23 cellular contexts compared by ENCODE assay signal in the genomic region with DNA sequence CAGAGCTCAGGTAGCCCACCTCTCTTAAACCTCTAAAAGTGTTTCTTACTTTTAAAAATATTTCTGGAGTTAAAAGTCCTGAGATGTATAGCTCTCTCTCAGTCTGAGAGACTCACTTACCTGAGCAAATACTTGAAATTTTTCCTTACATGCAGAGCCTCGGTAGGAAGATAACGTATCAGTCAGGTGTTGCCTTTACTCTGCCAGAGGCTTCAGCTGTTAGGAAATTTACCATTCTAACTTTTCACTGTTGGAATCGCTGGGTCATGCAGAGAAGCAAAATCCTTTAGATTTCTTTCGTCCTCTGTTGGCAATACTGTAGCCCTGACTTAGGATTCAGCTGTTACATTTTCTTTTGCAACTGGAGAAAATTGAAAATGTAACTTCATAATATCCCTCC. TPM values are rescaled to one million over a fixed set of nuclear protein-coding genes. Genes with fewer than 3 reads are reported as not detected.
A peak's percentile ranks its signal among the peaks of the same experiment; 100 is the strongest.
DNase-seq lines count a peak whose midpoint lies in the region; ATAC-seq and TF ChIP-seq lines count a peak whose summit lies in the region.
"Had no signal": no experiment of that assay in that cellular context is flagged by ENCODE, and none has a peak within 500 bp of the region (broad histone marks: within the 10 kb centered on the region; RNA-seq: fewer than 3 reads in every experiment).

No MANE protein-coding gene starts in this region.

- TF ChIP-seq EP300 in stomach (IDR thresholded peaks at IDR 0.05) = no peak

- H4K20me1 ChIP-seq in GM23338 (replicated peaks; ENCODE audit: insufficient read depth) = no peaks in the 10 kb centered on the region
- H4K20me1 ChIP-seq in hepatocyte (ENCODE audit: insufficient read depth, poor library complexity, severe bottlenecking) = no peaks in the 10 kb centered on the region

- H3F3A ChIP-seq in GM23338 (replicated peaks; ENCODE audit: low read depth) = no peaks in the 10 kb centered on the region

- ATAC-seq in GM23338 = peak; percentile 76
- ATAC-seq: HCT116, SK-N-SH treated with all-trans-retinoic acid at 6 μM for 48 hours had no signal

- H2AFZ ChIP-seq in GM23338 (peak overlapping the region; percentile 2; the same call in 1 of the 2 replicates), hepatocyte (no peak overlapping the region)

- 38% methylated on average over 4 of the region's 4 CpGs for WGBS in hepatocyte (ENCODE audit: low lambda C conversion rate, missing lambda C conversion rate)
- WGBS in stomach, 5 donors = 29 to 48% (median 44%) methylated on average over 4 of the region's 4 CpGs

- H3K79me2 ChIP-seq in GM23338 (replicated peaks; ENCODE audit: insufficient read depth) (no peaks in the 10 kb centered on the region), hepatocyte (no peaks in the 10 kb centered on the region)

- TF ChIP-seq POLR2A in stomach (IDR thresholded peaks at IDR 0.05) = no peak

- H3K4me1 ChIP-seq in GM23338 (ENCODE audit: insufficient read depth) (peaks cover 10% of the 10 kb centered on the region; the same call in 1 of the 2 replicates), hepatocyte (ENCODE audit: insufficient read depth) (peaks cover 11% of the 10 kb centered on the region), stomach (peaks cover 10 to 37% (median 23%) of the 10 kb centered on the region in 4 donors)
- H3K4me1 ChIP-seq: BE2C, Peyer's patch had no signal

- H3K27ac ChIP-seq in GM23338 (ENCODE audit: low read depth) (no peak overlapping the region), hepatocyte (peak overlapping the region; percentile 52), stomach (peak overlapping the region in 3 of 5 donors; percentile 45 to 69 (median 51))
- H3K27ac ChIP-seq: KMS-11, Peyer's patch had no signal

- no peaks in the 10 kb centered on the region for H3K9me3 Mint-ChIP-seq in GM23338
- no peaks in the 10 kb centered on the region for H3K9me3 Mint-ChIP-seq in nephron progenitor cell

- H3K27me3 Mint-ChIP-seq in GM23338 (ENCODE audit: insufficient read depth, low read depth, poor library complexity) (no peaks in the 10 kb centered on the region), nephron progenitor cell (ENCODE audit: low read depth, poor library complexity) (no peaks in the 10 kb centered on the region)
- H3K27me3 Mint-ChIP-seq: CD4-positive, CD25-positive, alpha-beta regulatory T cell had no signal

- H3K4me2 ChIP-seq in GM23338 = no peak overlapping the region
- H3K4me2 ChIP-seq in hepatocyte = peak overlapping the region; percentile 49
- H3K4me2 ChIP-seq: KMS-11 had no signal

- peak; percentile 32 for DNase-seq in GM23338 (ENCODE audit: low spot score)
- peak; percentile 27 for DNase-seq in hepatocyte (ENCODE audit: low spot score)
- no peak for DNase-seq in nephron progenitor cell
- no peak for DNase-seq in stomach
- no peak for DNase-seq in activated T-cell treated with anti-CD3 and anti-CD28 coated beads for 4 hours
- no peak for DNase-seq in DMS153 (lab: John Stamatoyannopoulos, UW)
- no peak for DNase-seq in DMS79 treated with DMSO at 0.1 percent for 48 hours (lab: John Stamatoyannopoulos, UW)
- DNase-seq: BE2C; CD4-positive, CD25-positive, alpha-beta regulatory T cell; GDM1; GOT3; IMR-90; NCI-H1092 treated with DMSO at 0.1 percent for 48 hours; NCI-H1436 treated with DMSO at 0.1 percent for 48 hours; NCI-H1930; NCI-H226; NCI-H510A treated with DMSO at 0.1 percent for 48 hours; NCI-H748 treated with DMSO at 0.1 percent for 48 hours; Peyer's patch had no signal

- H3K36me3 ChIP-seq in GM23338 (ENCODE audit: insufficient read depth) (no peaks in the 10 kb centered on the region), hepatocyte (replicated peaks; ENCODE audit: insufficient read depth, low read depth) (no peaks in the 10 kb centered on the region), stomach (no peaks in the 10 kb centered on the region)
- H3K36me3 ChIP-seq: BE2C, Peyer's patch had no signal

- H3K9me2 ChIP-seq in GM23338 (ENCODE audit: insufficient read depth) (no peaks in the 10 kb centered on the region), hepatocyte (replicated peaks; ENCODE audit: insufficient read depth) (no peaks in the 10 kb centered on the region)

- no peak for TF ChIP-seq CTCF in GM23338 (conservative IDR thresholded peaks at IDR 0.05; ENCODE audit: low read depth in 2 of 2)
- TF ChIP-seq CTCF in hepatocyte (IDR thresholded peaks at IDR 0.05; ENCODE audit: poor library complexity) = no peak
- TF ChIP-seq CTCF in nephron progenitor cell (IDR thresholded peaks at IDR 0.05) = no peak
- no peak for TF ChIP-seq CTCF in stomach (IDR thresholded peaks at IDR 0.05)

- H3K4me1 Mint-ChIP-seq in GM23338 (peaks cover 17% of the 10 kb centered on the region), nephron progenitor cell (peaks cover 58% of the 10 kb centered on the region)
- H3K4me1 Mint-ChIP-seq: CD4-positive, CD25-positive, alpha-beta regulatory T cell had no signal

- H3K27me3 ChIP-seq in GM23338 (ENCODE audit: insufficient read depth) = no peaks in the 10 kb centered on the region
- H3K27me3 ChIP-seq in hepatocyte = no peaks in the 10 kb centered on the region
- H3K27me3 ChIP-seq in stomach = no peaks in the 10 kb centered on the region
- H3K27me3 ChIP-seq: BE2C, Peyer's patch had no signal

- H3K4me3 Mint-ChIP-seq in GM23338 (no peak overlapping the region), nephron progenitor cell (peak overlapping the region; percentile 4)
- H3K4me3 Mint-ChIP-seq: CD4-positive, CD25-positive, alpha-beta regulatory T cell had no signal

- H3K4me3 ChIP-seq in GM23338 (no peak overlapping the region), hepatocyte (no peak overlapping the region), stomach (no peak overlapping the region)
- H3K4me3 ChIP-seq: Peyer's patch had no signal

- intact Hi-C loops in stomach (cut with DNase I; ENCODE audit: low total_unique reads) = no loop called here

- H3K36me3 Mint-ChIP-seq in GM23338 (ENCODE audit: low read depth) = no peaks in the 10 kb centered on the region
- no peaks in the 10 kb centered on the region for H3K36me3 Mint-ChIP-seq in nephron progenitor cell (ENCODE audit: low read depth)
- H3K36me3 Mint-ChIP-seq: CD4-positive, CD25-positive, alpha-beta regulatory T cell had no signal

- no peak overlapping the region for H3K27ac Mint-ChIP-seq in GM23338
- peak overlapping the region; percentile 4 for H3K27ac Mint-ChIP-seq in nephron progenitor cell
- H3K27ac Mint-ChIP-seq: CD4-positive, CD25-positive, alpha-beta regulatory T cell had no signal

- no peaks in the 10 kb centered on the region for H3K9me3 ChIP-seq in hepatocyte (ENCODE audit: low read depth)
- H3K9me3 ChIP-seq in stomach = no peaks in the 10 kb centered on the region
- H3K9me3 ChIP-seq: BE2C, Peyer's patch had no signal

TF ChIP-seq in GM23338, 12 proteins besides CTCF, POLR2A, EP300 and RAD21:
- no peak for TF ChIP-seq EZH2 (IDR thresholded peaks at IDR 0.05; ENCODE audit: low read depth, unreplicated experiment)

RNA-seq across cellular contexts. Expression of gene KCNJ16, which starts 20.1 kb away (rescaled TPM):
- not detected in 2 replicates for total RNA-seq in GM23338 (2014; rRNA removed; shearing (Covaris generic))
- polyA plus RNA-seq in GM23338 (2016; fragmentation: Nextera tagmentation; extraction: Ambion mirVana) (not detected in 2 replicates), hepatocyte (2.7 and 3.5 TPM in 2 replicates), stomach (10 to 100 TPM in 1 of 3 donors, 1 to 10 TPM in 2; 5.9 to 10.5 (median 9.1) TPM)
- total RNA-seq in hepatocyte (40.6 and 46.9 TPM in 2 replicates), stomach (100 to 1,000 TPM in 1 of 5 donors, 10 to 100 TPM in 3, not detected in 1; 12.9 to 135 (median 34.0) TPM)
- total RNA-seq: CD4-positive, CD25-positive, alpha-beta regulatory T cell; Daoy; IMR-90 had no signal
- polyA plus RNA-seq: CD4-positive, CD25-positive, alpha-beta regulatory T cell; IMR-90 had no signal

Comparison
In these comparisons a context has a peak if more than half of its experiments do, and no peak if none do; other contexts are left out.
1. DNase-seq: peak in GM23338 (single experiment) and hepatocyte (single experiment); none in nephron progenitor cell (single experiment), stomach (single experiment), activated T-cell treated with anti-CD3 and anti-CD28 coated beads for 4 hours (single experiment), DMS153 (single experiment) and DMS79 treated with DMSO at 0.1 percent for 48 hours (single experiment).